Comparison of ENCODE assay signal across 6 cellular contexts in the genomic region with DNA sequence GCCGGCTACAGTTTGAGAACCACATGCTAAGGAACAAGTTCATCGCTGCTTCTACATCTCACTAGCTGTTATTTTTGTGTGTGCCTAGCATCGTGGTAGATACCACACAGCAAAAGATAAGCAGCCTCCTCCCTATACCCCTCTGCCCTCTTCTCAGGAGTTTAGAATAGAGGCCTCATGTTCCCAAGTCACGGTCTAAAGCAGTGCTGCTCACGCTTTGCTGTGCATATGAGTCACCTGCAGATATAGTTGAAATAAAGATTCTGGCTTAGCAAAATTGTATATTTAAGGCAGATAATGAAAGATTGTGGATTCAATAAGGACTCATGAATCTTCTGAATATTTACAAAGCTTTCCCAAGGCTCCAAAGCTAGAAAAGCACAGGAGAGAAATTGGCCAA.
"Had no signal": no experiment of that assay in that cellular context is flagged by ENCODE, and none has a peak within 500 bp of the region (broad histone marks: within the 10 kb centered on the region; RNA-seq: fewer than 3 reads in every experiment).

No MANE protein-coding gene starts in this region.

- H3K4me3 ChIP-seq: GM23338 had no signal

- ATAC-seq: GM23338 had no signal

- DNase-seq: H9, HCEC 1CT, HFFc6, KBM-7 had no signal

- H3K27ac ChIP-seq: KMS-11 had no signal
